ENCODE assay signal across 1 cellular context in genomic region chr5:103364074-103364473, GRCh38.
TF ChIP-seq lines count a peak whose summit lies in the region.

No MANE protein-coding gene starts in this region.

TF ChIP-seq in IMR-90, 13 proteins besides CTCF, POLR2A, EP300 and RAD21:
- 0 out of 2 replicates have a peak, but pooled peaks have one; percentile 7 for TF ChIP-seq CEBPB (IDR thresholded peaks at IDR 0.05; ENCODE audit: low read depth, low read length)
- TF ChIP-seq RFX5 (IDR thresholded peaks at IDR 0.05; ENCODE audit: low read depth, low read length), result no peak
